9 cellular contexts compared by ENCODE assay signal in genomic region chr12:187986-188909, GRCh38. TPM values are rescaled to one million over a fixed set of nuclear protein-coding genes. Genes with fewer than 3 reads are reported as not detected.
DNase-seq lines count a peak whose midpoint lies in the region; ATAC-seq and TF ChIP-seq lines count a peak whose summit lies in the region.
"Not testable (repeated sequence)": the region's sequence is repeated elsewhere in the genome, so short reads cannot be mapped to it uniquely, and the experiment has no call there.
"Had no signal": no experiment of that assay in that cellular context is flagged by ENCODE, and none has a peak within 500 bp of the region (broad histone marks: within the 10 kb centered on the region; RNA-seq: fewer than 3 reads in every experiment).

No MANE protein-coding gene starts in this region.

- not testable (repeated sequence) for TF ChIP-seq CTCF in AG10803 (conservative IDR thresholded peaks at IDR 0.05; ENCODE audit: low read length); choroid plexus epithelial cell (conservative IDR thresholded peaks at IDR 0.05; ENCODE audit: low read depth, low read length); gastroesophageal sphincter (IDR thresholded peaks at IDR 0.05); liver (IDR thresholded peaks at IDR 0.05; ENCODE audit: low read depth, low read length, missing input control)

- H3K4me3 ChIP-seq in AG10803 (ENCODE audit: low read length) (peak overlapping the region; percentile 61), MG63 (peak overlapping the region; percentile 41), choroid plexus epithelial cell (ENCODE audit: low read depth, low read length) (peak overlapping the region; percentile 55), gastroesophageal sphincter (peak overlapping the region; percentile 5 to 52), liver (ENCODE audit: low read depth in 1 of 3, low read length in 3 of 3) (peak overlapping the region in 2 of 3 donors; percentile 45 to 68), neuronal stem cell (ENCODE audit: low read length in 2 of 2) (peak overlapping the region; percentile 49 to 77), subcutaneous abdominal adipose tissue (ENCODE audit: low read depth in 1 of 5, low read length in 5 of 5) (peak overlapping the region; percentile 63 to 83 (median 72))

- not testable (repeated sequence) for H3K27ac Mint-ChIP-seq in activated CD8-positive, alpha-beta T cell treated with anti-CD3 and anti-CD28 coated beads, Interleukin-2, amount 10 ng/mL, durations not matched to agents 7 days and 5 days

- WGBS in gastroesophageal sphincter (ENCODE audit: low coverage in 1 of 2), 2 donors: 47% methylated on average over 3 of the region's 53 CpGs; no CpG with 5 or more reads in 1 of the 2 donors
- WGBS in liver: 90% methylated on average over 53 of the region's 53 CpGs
- WGBS in neuronal stem cell (ENCODE audit: extremely low coverage in 2 of 2, insufficient read length in 2 of 2, insufficient replicate concordance in 1 of 2), 2 donors: no CpG with 5 or more reads among the region's 53 CpGs

- not testable (repeated sequence) for H3K27me3 ChIP-seq in MG63; liver (ENCODE audit: control insufficient read depth in 4 of 4, insufficient read depth in 4 of 4, low read length in 3 of 4)
- peaks cover 32% of the 10 kb centered on the region for H3K27me3 ChIP-seq in gastroesophageal sphincter
- H3K27me3 ChIP-seq in neuronal stem cell (ENCODE audit: control insufficient read depth in 3 of 3, insufficient read depth in 3 of 3, low read depth in 1 of 3, low read length in 3 of 3): peaks cover 0 to 35% (median 7%) of the 10 kb centered on the region in 3 experiments
- H3K27me3 ChIP-seq in subcutaneous abdominal adipose tissue (ENCODE audit: control insufficient read depth in 5 of 5, insufficient read depth in 4 of 5, low read length in 5 of 5): peaks cover 0 to 10% (median 7%) of the 10 kb centered on the region in 5 donors

- not testable (repeated sequence) for H2BK5ac ChIP-seq in neuronal stem cell (ENCODE audit: low read length)

- H4K91ac ChIP-seq in neuronal stem cell (ENCODE audit: low read depth, low read length, poor library complexity): not testable (repeated sequence)

- H3K4ac ChIP-seq in neuronal stem cell (ENCODE audit: low read length): not testable (repeated sequence)

- H3K4me3 Mint-ChIP-seq in activated CD8-positive, alpha-beta T cell treated with anti-CD3 and anti-CD28 coated beads, Interleukin-2, amount 10 ng/mL, durations not matched to agents 7 days and 5 days: peak overlapping the region; percentile 54

- POLR2A ChIA-PET in activated CD8-positive, alpha-beta T cell treated with anti-CD3 and anti-CD28 coated beads, Interleukin-2, amount 10 ng/mL, durations not matched to agents 7 days and 5 days (lab: Charles Lee): not testable (repeated sequence)

- H3K36me3 ChIP-seq in MG63; gastroesophageal sphincter; neuronal stem cell (replicated peaks in 1 of 2; ENCODE audit: control insufficient read depth in 2 of 2, insufficient read depth in 2 of 2, low read length in 2 of 2); subcutaneous abdominal adipose tissue (ENCODE audit: control insufficient read depth in 5 of 5, insufficient read depth in 5 of 5, low read length in 5 of 5): not testable (repeated sequence)
- H3K36me3 ChIP-seq in liver (ENCODE audit: control insufficient read depth in 4 of 4, insufficient read depth in 3 of 4, low read depth in 1 of 4, low read length in 3 of 4): peaks cover 0 to 16% (median 11%) of the 10 kb centered on the region in 4 donors

- not testable (repeated sequence) for H3K36me3 Mint-ChIP-seq in activated CD8-positive, alpha-beta T cell treated with anti-CD3 and anti-CD28 coated beads, Interleukin-2, amount 10 ng/mL, durations not matched to agents 7 days and 5 days (ENCODE audit: low read depth)

- H4K8ac ChIP-seq in neuronal stem cell (ENCODE audit: low read depth, low read length): peak overlapping the region; percentile 99

- H2AK5ac ChIP-seq in neuronal stem cell (ENCODE audit: low read depth, low read length): peak overlapping the region; percentile 1

- not testable (repeated sequence) for TF ChIP-seq EP300 in gastroesophageal sphincter (IDR thresholded peaks at IDR 0.05)

- H3K4me1 ChIP-seq in gastroesophageal sphincter: peaks cover 0 to 14% (median 6%) of the 10 kb centered on the region in 3 donors
- peaks cover 3 to 20% (median 15%) of the 10 kb centered on the region in 4 donors for H3K4me1 ChIP-seq in liver (ENCODE audit: control insufficient read depth in 4 of 4, insufficient read depth in 4 of 4, low read length in 3 of 4)
- H3K4me1 ChIP-seq in neuronal stem cell (ENCODE audit: control insufficient read depth in 2 of 2, insufficient read depth in 1 of 2, low read depth in 1 of 2, low read length in 2 of 2): not testable (repeated sequence)
- peaks cover 3 to 21% (median 13%) of the 10 kb centered on the region in 5 donors for H3K4me1 ChIP-seq in subcutaneous abdominal adipose tissue (ENCODE audit: control insufficient read depth in 5 of 5, insufficient read depth in 5 of 5, low read length in 5 of 5)

- peak overlapping the region; percentile 33 for H3K18ac ChIP-seq in neuronal stem cell (ENCODE audit: low read length)

- not testable (repeated sequence) for TF ChIP-seq RAD21 in liver (IDR thresholded peaks at IDR 0.05)

- H3K4me2 ChIP-seq in neuronal stem cell (ENCODE audit: insufficient read depth, low read length, poor library complexity, severe bottlenecking): peak overlapping the region; percentile 54

- H3K9me3 ChIP-seq in MG63; gastroesophageal sphincter; liver (ENCODE audit: control insufficient read depth in 4 of 4, low read length in 3 of 4); neuronal stem cell (replicated peaks in 1 of 2; ENCODE audit: control insufficient read depth in 2 of 2, insufficient read depth in 1 of 2, low read depth in 1 of 2, low read length in 2 of 2); subcutaneous abdominal adipose tissue (ENCODE audit: control insufficient read depth in 5 of 5, low read length in 5 of 5): not testable (repeated sequence)

- peaks cover 10% of the 10 kb centered on the region for H3K27me3 Mint-ChIP-seq in activated CD8-positive, alpha-beta T cell treated with anti-CD3 and anti-CD28 coated beads, Interleukin-2, amount 10 ng/mL, durations not matched to agents 7 days and 5 days (ENCODE audit: low read depth)

- H3K27ac ChIP-seq in gastroesophageal sphincter; neuronal stem cell (replicated peaks; ENCODE audit: low read length); subcutaneous abdominal adipose tissue (ENCODE audit: low read depth, low read length): not testable (repeated sequence)
- peak overlapping the region in 1 of 2 donors; percentile 35 for H3K27ac ChIP-seq in liver (ENCODE audit: low read depth in 1 of 2, low read length in 2 of 2)

- peak overlapping the region; percentile 87 for H3K23ac ChIP-seq in neuronal stem cell (ENCODE audit: low read depth, low read length, poor library complexity)

- ATAC-seq in activated CD8-positive, alpha-beta T cell treated with anti-CD3 and anti-CD28 coated beads, Interleukin-2, amount 10 ng/mL, durations not matched to agents 7 days and 5 days: not testable (repeated sequence)
- ATAC-seq in gastroesophageal sphincter: peak; percentile 10

- H3K9ac ChIP-seq in liver (ENCODE audit: low read depth in 1 of 2, low read length in 2 of 2) (peak overlapping the region in 1 of 2 donors; percentile 15), subcutaneous abdominal adipose tissue (ENCODE audit: low read length in 5 of 5) (peak overlapping the region in 1 of 5 donors; percentile 56)
- H3K9ac ChIP-seq in neuronal stem cell (ENCODE audit: low read depth, low read length, poor library complexity): not testable (repeated sequence)

- H3K4me1 Mint-ChIP-seq in activated CD8-positive, alpha-beta T cell treated with anti-CD3 and anti-CD28 coated beads, Interleukin-2, amount 10 ng/mL, durations not matched to agents 7 days and 5 days (ENCODE audit: low read depth): not testable (repeated sequence)

- H2BK120ac ChIP-seq in neuronal stem cell (ENCODE audit: low read depth, low read length): not testable (repeated sequence)

- H3K9me3 Mint-ChIP-seq in activated CD8-positive, alpha-beta T cell treated with anti-CD3 and anti-CD28 coated beads, Interleukin-2, amount 10 ng/mL, durations not matched to agents 7 days and 5 days (ENCODE audit: insufficient read depth): not testable (repeated sequence)

- peak overlapping the region; percentile 92 for H2AFZ ChIP-seq in neuronal stem cell (ENCODE audit: low read length)

- not testable (repeated sequence) for H3K79me1 ChIP-seq in neuronal stem cell (ENCODE audit: low read depth, low read length)

- H2BK12ac ChIP-seq in neuronal stem cell (ENCODE audit: low read length): peak overlapping the region; percentile 53

- TF ChIP-seq POLR2A in gastroesophageal sphincter (IDR thresholded peaks at IDR 0.05): not testable (repeated sequence)

- DNase-seq in AG10803 (ENCODE audit: low read depth); MG63; activated CD8-positive, alpha-beta T cell treated with anti-CD3 and anti-CD28 coated beads, Interleukin-2, amount 10 ng/mL, durations not matched to agents 7 days and 5 days; choroid plexus epithelial cell (ENCODE audit: low read depth); neuronal stem cell (ENCODE audit: low spot score): not testable (repeated sequence)

- H2BK15ac ChIP-seq in neuronal stem cell (ENCODE audit: low read length): not testable (repeated sequence)

- H3K14ac ChIP-seq in neuronal stem cell (ENCODE audit: low read length): peak overlapping the region; percentile 95

- CTCF ChIA-PET in activated CD8-positive, alpha-beta T cell treated with anti-CD3 and anti-CD28 coated beads, Interleukin-2, amount 10 ng/mL, durations not matched to agents 7 days and 5 days (lab: Charles Lee): interaction anchor here (0.9 to 1.2 kb wide), 2 partner anchors 27 to 44 kb away, joined by 3 to 6 read pairs; no protein-coding TSS in a partner anchor

RNA-seq across cellular contexts. Expression of gene SLC6A12, which starts 25.7 kb away (rescaled TPM):
- not detected in 2 replicates for total RNA-seq in MG63 (2014; rRNA removed; shearing (Covaris generic); ENCODE audit: low replicate concordance)
- total RNA-seq in activated CD8-positive, alpha-beta T cell treated with anti-CD3 and anti-CD28 coated beads, Interleukin-2, amount 10 ng/mL, durations not matched to agents 7 days and 5 days: not detected
- 10 to 100 TPM in 1 of 4 donors, not detected in 3; 11.3 TPM for total RNA-seq in gastroesophageal sphincter
- 10 to 100 TPM; 27.1 to 30.3 TPM for total RNA-seq in liver
- 10 to 100 TPM; 18.2 to 19.3 TPM for polyA plus RNA-seq in liver
- 0.18 TPM for polyA plus RNA-seq in neuronal stem cell (2013, experiment 1 of 2)
- polyA plus RNA-seq in neuronal stem cell (2013, experiment 2 of 2): 0.22 TPM
- total RNA-seq: OCI-LY7 had no signal
